In genomic region chr7:816300-816750, GRCh38 we compare ENCODE assay signal across 1 cellular context.
TF ChIP-seq lines count a peak whose summit lies in the region.

No MANE protein-coding gene starts in this region.

TF ChIP-seq in HepG2, 621 proteins besides CTCF, POLR2A, EP300 and RAD21 (continued from another document):
- TF ChIP-seq THRA (CRISPR knock-in tag; IDR thresholded peaks at IDR 0.05; ENCODE audit: borderline replicate concordance) (0 out of 2 replicates have a peak, but pooled peaks have one; percentile 15), SP2 (CRISPR knock-in tag; IDR thresholded peaks at IDR 0.05) (peak; percentile 92), THAP11 (CRISPR knock-in tag; IDR thresholded peaks at IDR 0.05) (0 out of 2 replicates have a peak, but pooled peaks have one; percentile 33), SPEN (CRISPR knock-in tag; IDR thresholded peaks at IDR 0.05; ENCODE audit: low read depth) (peak; percentile 41; the same call in 1 of the 2 replicates), PAWR (CRISPR knock-in tag; IDR thresholded peaks at IDR 0.05; ENCODE audit: borderline replicate concordance) (no peak), CREB1 (IDR thresholded peaks at IDR 0.05) (peak; percentile 70; the same call in 1 of the 2 replicates), CREB1 (CRISPR knock-in tag; IDR thresholded peaks at IDR 0.05) (no peak), NONO (IDR thresholded peaks at IDR 0.05) (no peak), NONO (CRISPR knock-in tag; conservative IDR thresholded peaks at IDR 0.05) (0 out of 2 replicates have a peak, but pooled peaks have one; percentile 8), SALL1 (CRISPR knock-in tag; IDR thresholded peaks at IDR 0.05) (peak; percentile 39; the same call in 1 of the 2 replicates), NFYB (CRISPR knock-in tag; IDR thresholded peaks at IDR 0.05) (peak; percentile 87), MAZ (IDR thresholded peaks at IDR 0.05; ENCODE audit: borderline replicate concordance, low read depth, low read length) (peak; percentile 52; the same call in 1 of the 2 replicates), MAZ (CRISPR knock-in tag; IDR thresholded peaks at IDR 0.05; ENCODE audit: low read depth) (0 out of 2 replicates have a peak, but pooled peaks have one; percentile 41), GATA4 (IDR thresholded peaks at IDR 0.05; ENCODE audit: borderline replicate concordance, low read depth) (peak; percentile 44; the same call in 1 of the 2 replicates), MXI1 (IDR thresholded peaks at IDR 0.05; ENCODE audit: borderline replicate concordance, low read depth, low read length) (peak; percentile 30; the same call in 1 of the 3 replicates), ZFX (CRISPR knock-in tag; IDR thresholded peaks at IDR 0.05; ENCODE audit: low read depth) (peak; percentile 93), TFDP1 (CRISPR knock-in tag; IDR thresholded peaks at IDR 0.05; ENCODE audit: borderline replicate concordance) (peak; percentile 76; the same call in 1 of the 2 replicates), SP4 (CRISPR knock-in tag; IDR thresholded peaks at IDR 0.05) (peak; percentile 27; the same call in 1 of the 2 replicates), CREB3 (CRISPR knock-in tag; IDR thresholded peaks at IDR 0.05) (no peak), NFYC (CRISPR knock-in tag; IDR thresholded peaks at IDR 0.05) (peak; percentile 89), GATAD1 (CRISPR knock-in tag; IDR thresholded peaks at IDR 0.05) (peak; percentile 23; the same call in 1 of the 2 replicates), CCDC6 (CRISPR knock-in tag; IDR thresholded peaks at IDR 0.05) (no peak), POLR2G (IDR thresholded peaks at IDR 0.05; ENCODE audit: low read depth, low read length) (peak; percentile 67), PPARG (CRISPR knock-in tag; conservative IDR thresholded peaks at IDR 0.05) (no peak), ZFY (CRISPR knock-in tag; IDR thresholded peaks at IDR 0.05) (peak; percentile 91), MYNN (CRISPR knock-in tag; IDR thresholded peaks at IDR 0.05; ENCODE audit: low read depth) (no peak), ZBTB2 (CRISPR knock-in tag; IDR thresholded peaks at IDR 0.05; ENCODE audit: low read depth) (0 out of 2 replicates have a peak, but pooled peaks have one; percentile 48), SMARCE1 (IDR thresholded peaks at IDR 0.05; ENCODE audit: borderline replicate concordance) (no peak), KDM2A (CRISPR knock-in tag; IDR thresholded peaks at IDR 0.05; ENCODE audit: borderline replicate concordance, low read depth) (0 out of 2 replicates have a peak, but pooled peaks have one; percentile 25), REST (IDR thresholded peaks at IDR 0.05; ENCODE audit: borderline replicate concordance in 1 of 2, low read depth in 1 of 2, low read length in 2 of 2) (no peak), TFDP2 (CRISPR knock-in tag; IDR thresholded peaks at IDR 0.05) (0 out of 2 replicates have a peak, but pooled peaks have one; percentile 36), SIN3A (IDR thresholded peaks at IDR 0.05; ENCODE audit: borderline replicate concordance, low read depth, low read length) (peak; percentile 1; the same call in 1 of the 2 replicates), HOXA3 (CRISPR knock-in tag; IDR thresholded peaks at IDR 0.05) (0 out of 2 replicates have a peak, but pooled peaks have one; percentile 29), TMF1 (CRISPR knock-in tag; IDR thresholded peaks at IDR 0.05; ENCODE audit: low read depth) (0 out of 2 replicates have a peak, but pooled peaks have one; percentile 3), HOXA9 (CRISPR knock-in tag; IDR thresholded peaks at IDR 0.05; ENCODE audit: borderline replicate concordance) (no peak), ZNF468 (CRISPR knock-in tag; IDR thresholded peaks at IDR 0.05) (no peak), SRSF9 (IDR thresholded peaks at IDR 0.05; ENCODE audit: borderline replicate concordance, insufficient read depth, low read depth, low read length, poor library complexity, severe bottlenecking) (no peak)
